15 cellular contexts compared by ENCODE assay signal in the genomic region with DNA sequence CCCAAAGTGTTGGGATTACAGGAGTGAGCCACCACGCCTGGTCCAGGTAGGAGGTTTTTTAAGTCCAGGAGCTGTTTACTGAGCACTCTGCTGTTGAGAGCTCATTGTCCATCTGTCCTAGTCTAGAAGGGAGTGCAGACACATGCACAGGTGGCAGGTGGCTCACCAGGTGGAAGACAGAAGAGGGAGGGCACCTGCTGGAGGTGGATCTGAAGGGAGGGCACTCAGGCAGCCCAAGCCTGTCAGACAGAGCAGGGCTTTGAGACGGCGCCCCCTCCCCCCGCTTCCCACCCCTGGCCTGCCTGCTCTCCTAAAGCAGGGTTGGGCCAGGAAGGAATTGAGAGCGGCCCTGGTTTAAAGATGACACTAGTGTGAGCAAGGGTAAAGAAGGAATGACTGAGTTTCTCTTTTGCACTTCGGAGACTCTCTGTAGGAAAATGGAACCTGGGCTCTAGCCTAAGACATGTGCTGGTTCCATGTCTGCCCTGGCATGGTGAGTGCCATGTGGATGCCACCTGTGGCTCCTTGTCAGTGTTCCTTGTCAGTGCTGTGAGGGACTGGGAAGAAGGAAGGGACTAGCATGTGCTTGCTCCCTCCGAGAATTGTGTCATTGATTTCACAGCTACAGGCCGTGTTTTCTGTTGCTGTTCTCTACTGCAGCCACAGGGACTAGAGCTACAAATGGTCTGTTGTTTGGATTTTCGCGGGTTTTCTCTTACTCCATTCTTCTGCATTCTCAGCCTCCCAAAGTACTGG.
A peak's percentile ranks its signal among the peaks of the same experiment; 100 is the strongest.
DNase-seq lines count a peak whose midpoint lies in the region; ATAC-seq and TF ChIP-seq lines count a peak whose summit lies in the region.
"Had no signal": no experiment of that assay in that cellular context is flagged by ENCODE, and none has a peak within 500 bp of the region (broad histone marks: within the 10 kb centered on the region; RNA-seq: fewer than 3 reads in every experiment).

No MANE protein-coding gene starts in this region.

- TF ChIP-seq EP300 in upper lobe of left lung (IDR thresholded peaks at IDR 0.05), result no peak

- H3K27me3 ChIP-seq in upper lobe of left lung, result no peaks in the 10 kb centered on the region
- H3K27me3 ChIP-seq: hepatocyte, MG63 had no signal

- no peak overlapping the region for H3K27ac ChIP-seq in upper lobe of left lung
- H3K27ac ChIP-seq: hepatocyte had no signal

- intact Hi-C loops in mucosa of descending colon (cut with DNase I, micrococcal nuclease), result no loop called here

- H3K9me3 ChIP-seq in mucosa of descending colon, result no peaks in the 10 kb centered on the region
- H3K9me3 ChIP-seq in upper lobe of left lung, result no peaks in the 10 kb centered on the region
- H3K9me3 ChIP-seq: MG63 had no signal

- H3K4me3 ChIP-seq in HFF-Myc (replicated peaks; ENCODE audit: low read depth, low read length) (no peak overlapping the region), mucosa of descending colon (no peak overlapping the region), upper lobe of left lung (no peak overlapping the region)
- H3K4me3 ChIP-seq: hepatocyte, MG63 had no signal

- DNase-seq in COLO668 (lab: John Stamatoyannopoulos, UW; ENCODE audit: unreplicated experiment) (peak; percentile 79), HFF-Myc (ENCODE audit: extremely low read depth, low read depth) (peak; percentile 22), NCI-H774 (lab: John Stamatoyannopoulos, UW) (peak; percentile 42), mucosa of descending colon (peak in 2 of 3 donors; percentile 37 to 38), upper lobe of left lung (no peak), GM10266 (ENCODE audit: extremely low spot score) (no peak)
- DNase-seq: anterior cingulate cortex; CD8-positive, alpha-beta memory T cell; cerebellar nuclear complex; MG63; stimulated activated CD4-positive, alpha-beta T cell treated with anti-CD3 and anti-CD28 coated beads, Interleukin-4, amount 100 ng/mL, for 4 hours; stimulated activated CD8-positive, alpha-beta memory T cell treated with anti-CD3 and anti-CD28 coated beads, Interleukin-4, amount 100 ng/mL, for 48 hours had no signal

- 92 to 97% methylated on average over 10 of the region's 10 CpGs for WGBS in upper lobe of left lung, 2 donors

- H3K36me3 ChIP-seq in mucosa of descending colon (ENCODE audit: low read depth) (no peaks in the 10 kb centered on the region), upper lobe of left lung (peaks cover 20 to 75% (median 56%) of the 10 kb centered on the region in 4 donors)

- no peak for TF ChIP-seq POLR2A in upper lobe of left lung (IDR thresholded peaks at IDR 0.05)

- H3K4me1 ChIP-seq in mucosa of descending colon (ENCODE audit: low read depth) (no peaks in the 10 kb centered on the region), upper lobe of left lung (no peaks in the 10 kb centered on the region)

- TF ChIP-seq CTCF in HFF-Myc (IDR thresholded peaks at IDR 0.05; ENCODE audit: low read depth, low read length, missing control alignments) (no peak), mucosa of descending colon (IDR thresholded peaks at IDR 0.05) (no peak), upper lobe of left lung (IDR thresholded peaks at IDR 0.05) (no peak), GM10266 (IDR thresholded peaks at IDR 0.05; ENCODE audit: control insufficient read depth, insufficient read depth, low read depth, missing control alignments) (no peak)

- ATAC-seq in mucosa of descending colon (peak; percentile 67), GM18858 (IDR thresholded peaks at IDR 0.05; ENCODE audit: unreplicated experiment) (no peak), HG02840 (IDR thresholded peaks at IDR 0.05; ENCODE audit: low FRiP score, unreplicated experiment) (no peak), upper lobe of left lung (ENCODE audit: low FRiP score in 2 of 2) (no peak)

Comparison
In these comparisons a context has a peak if more than half of its experiments do, and no peak if none do; other contexts are left out.
1. DNase-seq: peak in COLO668 (single experiment), HFF-Myc (single experiment), NCI-H774 (single experiment) and mucosa of descending colon (2 of 3); none in upper lobe of left lung (0 of 2) and GM10266 (single experiment).